14 cellular contexts compared by ENCODE assay signal in the genomic region with DNA sequence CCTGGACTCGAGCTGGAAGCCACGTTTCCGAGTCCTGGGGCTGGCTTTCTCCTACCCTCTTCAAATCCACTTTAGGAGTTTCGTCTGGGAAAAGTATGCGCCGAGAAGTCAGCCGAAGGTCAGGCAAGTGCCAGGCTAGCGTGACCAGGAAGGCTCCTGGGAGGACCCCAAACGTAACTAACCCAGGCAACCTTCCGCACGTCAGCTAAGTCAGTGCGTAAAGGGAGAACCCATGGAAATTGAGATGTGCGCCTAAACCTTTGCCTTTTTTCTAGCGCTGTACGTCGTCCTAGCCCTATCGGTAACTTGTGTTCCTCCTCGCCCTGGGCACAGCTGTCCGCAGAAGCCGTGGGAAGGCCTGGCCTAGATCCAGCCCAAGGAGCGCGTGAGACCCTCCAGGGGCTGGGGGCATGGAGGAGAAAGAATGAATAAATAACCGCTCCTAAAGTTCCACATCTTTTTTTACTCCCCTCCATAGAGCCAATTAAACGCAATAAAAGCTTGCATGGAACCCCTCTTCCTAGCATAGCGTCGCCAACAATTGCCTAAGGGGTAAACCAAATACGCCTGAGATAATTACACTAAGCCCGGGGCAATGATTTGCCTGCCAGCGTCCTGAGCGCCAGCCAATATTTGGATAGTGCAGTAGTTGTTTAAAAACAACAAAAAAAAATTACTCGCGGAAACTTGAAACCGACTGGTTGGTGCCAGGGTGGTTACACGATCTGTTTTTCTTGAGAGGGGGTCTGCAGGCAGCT. TPM values are rescaled to one million over a fixed set of nuclear protein-coding genes. Genes with fewer than 3 reads are reported as not detected.
DNase-seq lines count a peak whose midpoint lies in the region; ATAC-seq and TF ChIP-seq lines count a peak whose summit lies in the region.
"Had no signal": no experiment of that assay in that cellular context is flagged by ENCODE, and none has a peak within 500 bp of the region (broad histone marks: within the 10 kb centered on the region; RNA-seq: fewer than 3 reads in every experiment).

No MANE protein-coding gene starts in this region.

- POLR2A ChIA-PET in activated CD4-positive, alpha-beta T cell treated with anti-CD3 and anti-CD28 coated beads, Interleukin-2, amount 10 ng/mL, durations not matched to agents 7 days and 5 days (lab: Charles Lee), result no interaction called here

- peak overlapping the region; percentile 20 for H3K4me3 Mint-ChIP-seq in activated CD4-positive, alpha-beta T cell treated with anti-CD3 and anti-CD28 coated beads, Interleukin-2, amount 10 ng/mL, durations not matched to agents 7 days and 5 days
- H3K4me3 Mint-ChIP-seq in brain, result peak overlapping the region; percentile 45 to 82 (median 76)

- H3K9me3 Mint-ChIP-seq in activated CD4-positive, alpha-beta T cell treated with anti-CD3 and anti-CD28 coated beads, Interleukin-2, amount 10 ng/mL, durations not matched to agents 7 days and 5 days, result no peaks in the 10 kb centered on the region
- H3K9me3 Mint-ChIP-seq in brain, result peaks cover 0 to 3% (median 0%) of the 10 kb centered on the region in 5 experiments

- TF ChIP-seq CTCF in brain (conservative IDR thresholded peaks at IDR 0.05), result no peak
- TF ChIP-seq CTCF in psoas muscle (IDR thresholded peaks at IDR 0.05), result no peak

- no peaks in the 10 kb centered on the region for H3K36me3 ChIP-seq in psoas muscle (ENCODE audit: insufficient read depth in 1 of 2, low read depth in 1 of 2)
- H3K36me3 ChIP-seq: BE2C had no signal

- CTCF ChIA-PET in activated CD4-positive, alpha-beta T cell treated with anti-CD3 and anti-CD28 coated beads, Interleukin-2, amount 10 ng/mL, durations not matched to agents 7 days and 5 days (lab: Charles Lee), result interaction anchor here (0.5 kb wide), 1 partner anchor 138 kb away, joined by 3 read pairs; no protein-coding TSS in a partner anchor

- peaks cover 27% of the 10 kb centered on the region for H3K4me1 ChIP-seq in psoas muscle
- H3K4me1 ChIP-seq: BE2C had no signal

- peak overlapping the region; percentile 68 for H3K27ac Mint-ChIP-seq in activated CD4-positive, alpha-beta T cell treated with anti-CD3 and anti-CD28 coated beads, Interleukin-2, amount 10 ng/mL, durations not matched to agents 7 days and 5 days
- no peak overlapping the region for H3K27ac Mint-ChIP-seq in brain

- H3K4me3 ChIP-seq in psoas muscle, result peak overlapping the region; percentile 57

- H3K9me3 ChIP-seq in psoas muscle, result no peaks in the 10 kb centered on the region
- H3K9me3 ChIP-seq: BE2C had no signal

- H3K27me3 Mint-ChIP-seq in activated CD4-positive, alpha-beta T cell treated with anti-CD3 and anti-CD28 coated beads, Interleukin-2, amount 10 ng/mL, durations not matched to agents 7 days and 5 days, result peaks cover 85% of the 10 kb centered on the region
- peaks cover 98% of the 10 kb centered on the region for H3K27me3 Mint-ChIP-seq in brain

- no peak for ATAC-seq in psoas muscle
- no peak for ATAC-seq in GM19455 (IDR thresholded peaks at IDR 0.05; ENCODE audit: unreplicated experiment)
- no peak for ATAC-seq in HG03039 (IDR thresholded peaks at IDR 0.05; ENCODE audit: unreplicated experiment)
- ATAC-seq: esophagus mucosa had no signal

- WGBS in psoas muscle, 3 donors, result 3 to 4% (median 3%) methylated on average over 34 of the region's 34 CpGs

- peaks cover 8 to 97% (median 74%) of the 10 kb centered on the region in 3 donors for H3K27me3 ChIP-seq in psoas muscle (ENCODE audit: insufficient read depth in 3 of 3, low read length in 2 of 3)

- H3K36me3 Mint-ChIP-seq in activated CD4-positive, alpha-beta T cell treated with anti-CD3 and anti-CD28 coated beads, Interleukin-2, amount 10 ng/mL, durations not matched to agents 7 days and 5 days (ENCODE audit: low read depth), result peaks cover 8% of the 10 kb centered on the region
- no peaks in the 10 kb centered on the region for H3K36me3 Mint-ChIP-seq in brain

- peaks cover 15% of the 10 kb centered on the region for H3K4me1 Mint-ChIP-seq in activated CD4-positive, alpha-beta T cell treated with anti-CD3 and anti-CD28 coated beads, Interleukin-2, amount 10 ng/mL, durations not matched to agents 7 days and 5 days
- peaks cover 64% of the 10 kb centered on the region for H3K4me1 Mint-ChIP-seq in brain

- H3K27ac ChIP-seq in psoas muscle, result no peak overlapping the region

- DNase-seq in activated CD4-positive, alpha-beta T cell treated with anti-CD3 and anti-CD28 coated beads, Interleukin-2, amount 10 ng/mL, durations not matched to agents 7 days and 5 days, result no peak
- DNase-seq in activated CD4-positive, alpha-beta T cell treated with anti-CD3 and anti-CD28 coated beads, Interleukin-2, amount 50 U/mL, for 4 hours, result no peak
- DNase-seq in NCI-H1092 (lab: John Stamatoyannopoulos, UW), result peak; percentile 84
- no peak for DNase-seq in psoas muscle
- DNase-seq in CD1c-positive myeloid dendritic cell (ENCODE audit: extremely low spot score), result no peak
- DNase-seq: BE2C; kidney; nucleus accumbens; SIG-M5; stimulated activated CD4-positive, alpha-beta T cell treated with anti-CD3 and anti-CD28 coated beads, Interleukin-4, amount 100 ng/mL, for 24 hours had no signal

- intact Hi-C loops in psoas muscle (cut with DNase I), result loop anchor here in 1 of 2 donors (10.0 kb wide), 1 partner anchor 211 kb away; no protein-coding TSS in a partner anchor

RNA-seq across cellular contexts. Expression of a gene that starts 4.0 kb away (rescaled TPM):
- total RNA-seq in activated CD4-positive, alpha-beta T cell treated with anti-CD3 and anti-CD28 coated beads, Interleukin-2, amount 10 ng/mL, durations not matched to agents 7 days and 5 days, result not detected
- polyA plus RNA-seq in brain (ENCODE audit: insufficient read depth, low read depth, low replicate concordance) (0.68 TPM), psoas muscle (not detected)
- under 1 TPM in 1 of 4 donors, not detected in 3; 0.18 TPM for total RNA-seq in psoas muscle
- total RNA-seq: esophagus mucosa, kidney had no signal
